In genomic region chr1:56774067-56774609, GRCh38 we compare ENCODE assay signal across 12 cellular contexts. TPM values are rescaled to one million over a fixed set of nuclear protein-coding genes. Genes with fewer than 3 reads are reported as not detected.
A peak's percentile ranks its signal among the peaks of the same experiment; 100 is the strongest.
DNase-seq lines count a peak whose midpoint lies in the region; ATAC-seq and TF ChIP-seq lines count a peak whose summit lies in the region.
"Had no signal": no experiment of that assay in that cellular context is flagged by ENCODE, and none has a peak within 500 bp of the region (broad histone marks: within the 10 kb centered on the region; RNA-seq: fewer than 3 reads in every experiment).

No MANE protein-coding gene starts in this region.

- 24% methylated on average over 6 of the region's 6 CpGs for WGBS in right lobe of liver (ENCODE audit: insufficient coverage, low coverage, low lambda C conversion rate, missing lambda C conversion rate)
- WGBS in spleen, 5 donors, result 32 to 48% (median 37%) methylated on average over 6 of the region's 6 CpGs

- H3K9me3 ChIP-seq in right lobe of liver (no peaks in the 10 kb centered on the region), spleen (no peaks in the 10 kb centered on the region)
- H3K9me3 ChIP-seq: sigmoid colon, SJCRH30 had no signal

- peaks cover 0 to 23% (median 10%) of the 10 kb centered on the region in 4 donors for H3K4me1 ChIP-seq in right lobe of liver
- peaks cover 0 to 12% (median 2%) of the 10 kb centered on the region in 6 donors for H3K4me1 ChIP-seq in spleen
- H3K4me1 ChIP-seq: sigmoid colon, SJCRH30 had no signal

- ATAC-seq in GM18861 (IDR thresholded peaks at IDR 0.05; ENCODE audit: unreplicated experiment), result peak; percentile 83
- peak; percentile 81 for ATAC-seq in GM21723 (IDR thresholded peaks at IDR 0.05; ENCODE audit: unreplicated experiment)
- ATAC-seq in right lobe of liver, result peak; percentile 67 to 79 (median 73)
- no peak for ATAC-seq in GM21825 (IDR thresholded peaks at IDR 0.05; ENCODE audit: unreplicated experiment)

- peak overlapping the region; percentile 15 to 39 (median 39) for H3K4me3 ChIP-seq in right lobe of liver
- H3K4me3 ChIP-seq in spleen, result peak overlapping the region in 4 of 8 donors; percentile 17 to 60 (median 24)
- H3K4me3 ChIP-seq: sigmoid colon, SJCRH30 had no signal

- intact Hi-C loops in right lobe of liver (cut with DNase I) (no loop called here), spleen (cut with DNase I; ENCODE audit: low total_unique reads) (no loop called here)

- DNase-seq in NCI-H2029 (lab: John Stamatoyannopoulos, UW) (peak; percentile 8), right lobe of liver (no peak), SW480 (ENCODE audit: low spot score) (no peak), spleen (no peak)
- no peak for DNase-seq in activated CD4-positive, alpha-beta T cell treated with anti-CD3 and anti-CD28 coated beads, Interleukin-2, amount 50 U/mL, for 1 hour
- DNase-seq: HCEC 1CT, sigmoid colon, SJCRH30 had no signal

- H3K36me3 ChIP-seq in right lobe of liver (no peaks in the 10 kb centered on the region), spleen (no peaks in the 10 kb centered on the region)
- H3K36me3 ChIP-seq: sigmoid colon, SJCRH30 had no signal

- TF ChIP-seq POLR2A in right lobe of liver (IDR thresholded peaks at IDR 0.05), result no peak
- TF ChIP-seq POLR2A in spleen (IDR thresholded peaks at IDR 0.05), result no peak

- no peak for TF ChIP-seq CTCF in right lobe of liver (IDR thresholded peaks at IDR 0.05)
- TF ChIP-seq CTCF in spleen (IDR thresholded peaks at IDR 0.05 in 8 of 11, conservative IDR thresholded peaks at IDR 0.05 in 3 of 11), result no peak

- H3K27me3 ChIP-seq in right lobe of liver (no peaks in the 10 kb centered on the region), spleen (replicated peaks in 1 of 7) (no peaks in the 10 kb centered on the region)
- H3K27me3 ChIP-seq: sigmoid colon had no signal

- peak overlapping the region; percentile 87 to 91 (median 90) for H3K27ac ChIP-seq in right lobe of liver
- H3K27ac ChIP-seq in spleen, result peak overlapping the region in 2 of 8 donors; percentile 38 to 52
- H3K27ac ChIP-seq: sigmoid colon, SJCRH30 had no signal

RNA-seq across cellular contexts. Expression of gene FYB2, which starts 45.1 kb away (rescaled TPM):
- total RNA-seq in right lobe of liver (10 to 100 TPM; 11.2 to 27.5 (median 16.1) TPM), spleen (not detected)
- not detected for polyA plus RNA-seq in spleen
- total RNA-seq: LHCN-M2, sigmoid colon, SJCRH30 had no signal

Comparison
In these comparisons a context has a peak if more than half of its experiments do, and no peak if none do; other contexts are left out.
1. RNA of gene FYB2, which starts 45.1 kb away (total RNA-seq): 11.2 to 27.5 TPM in right lobe of liver; not detected in spleen; every median in the first group is over 10 times any median in the second.